In genomic region chr9:23698161-23698560, GRCh38 we compare ENCODE assay signal across 9 cellular contexts.
"Had no signal": no experiment of that assay in that cellular context is flagged by ENCODE, and none has a peak within 500 bp of the region (broad histone marks: within the 10 kb centered on the region; RNA-seq: fewer than 3 reads in every experiment).

No MANE protein-coding gene starts in this region.

- H3K4me3 Mint-ChIP-seq: GM23338, H9, HFFc6 had no signal

- DNase-seq: GM23248, GOT3, H7, H9, HCEC 1CT, HFFc6 had no signal

- H3K4me2 ChIP-seq: GM23338 had no signal

- H3K9ac ChIP-seq: GM23248 had no signal

- H3K4me1 ChIP-seq: HAP-1 had no signal

- ATAC-seq: GM23338, HCT116 had no signal

- H3K27ac ChIP-seq: GM23248 had no signal

- H3K36me3 ChIP-seq: HAP-1 had no signal

- H3K27ac Mint-ChIP-seq: GM23338, HFFc6 had no signal

- H2AFZ ChIP-seq: GM23248, GM23338 had no signal

- H3K9me3 Mint-ChIP-seq: GM23338, H9 had no signal

- H3K9me3 ChIP-seq: HAP-1 had no signal

- H3K4me3 ChIP-seq: GM23248, GM23338, HAP-1 had no signal
